ENCODE assay signal across 21 cellular contexts in genomic region chr20:50468378-50468798, GRCh38.
"Had no signal": no experiment of that assay in that cellular context is flagged by ENCODE, and none has a peak within 500 bp of the region (broad histone marks: within the 10 kb centered on the region; RNA-seq: fewer than 3 reads in every experiment).

No MANE protein-coding gene starts in this region.

- H3K9ac ChIP-seq: parathyroid adenoma had no signal

- H3K27ac ChIP-seq: ascending aorta, gastrocnemius medialis, left ventricle myocardium inferior, parathyroid adenoma, stomach, suprapubic skin, tibial nerve had no signal

- H3K79me2 ChIP-seq: parathyroid adenoma had no signal

- H3K36me3 ChIP-seq: ascending aorta, gastrocnemius medialis, left ventricle myocardium inferior, stomach, suprapubic skin, tibial nerve had no signal

- H3K27ac Mint-ChIP-seq: activated CD8-positive, alpha-beta T cell treated with anti-CD3 and anti-CD28 coated beads, Interleukin-2, amount 10 ng/mL, durations not matched to agents 7 days and 5 days; activated naive CD4-positive, alpha-beta T cell treated with anti-CD3 and anti-CD28 coated beads, Interleukin-2, amount 50 U/mL, for 72 hours; activated T-helper 17 cell treated with anti-CD3 and anti-CD28 coated beads, Interleukin-2, amount 50 U/mL, for 72 hours; effector memory CD8-positive, alpha-beta T cell; mesothelial cell of epicardium; natural killer cell; stimulated activated effector memory CD8-positive, alpha-beta T cell treated with anti-CD3 and anti-CD28 coated beads, Interleukin-12 subunit alpha, Interleukin-12 subunit beta, amount 100 ng/mL, for 72 hours had no signal

- DNase-seq: activated CD4-positive, alpha-beta T cell treated with anti-CD3 and anti-CD28 coated beads for 1 hour; activated CD4-positive, alpha-beta T cell treated with anti-CD3 and anti-CD28 coated beads, Interleukin-2, amount 50 U/mL, for 1 hour; hippocampal formation; kidney glomerular epithelial cell; left ventricle myocardium inferior; natural killer cell; small intestine; T-helper 9 cell had no signal

- H3K4me3 ChIP-seq: ascending aorta, dorsolateral prefrontal cortex, gastrocnemius medialis, left ventricle myocardium inferior, stomach, suprapubic skin, tibial nerve had no signal

- H2AFZ ChIP-seq: parathyroid adenoma had no signal

- H3K4me1 Mint-ChIP-seq: natural killer cell had no signal

- H3K9me3 Mint-ChIP-seq: activated naive CD4-positive, alpha-beta T cell treated with anti-CD3 and anti-CD28 coated beads, Interleukin-2, amount 50 U/mL, for 72 hours; activated T-helper 17 cell treated with anti-CD3 and anti-CD28 coated beads, Interleukin-2, amount 50 U/mL, for 72 hours; effector memory CD8-positive, alpha-beta T cell; natural killer cell; stimulated activated effector memory CD8-positive, alpha-beta T cell treated with anti-CD3 and anti-CD28 coated beads, Interleukin-12 subunit alpha, Interleukin-12 subunit beta, amount 100 ng/mL, for 72 hours had no signal

- H3K27me3 ChIP-seq: ascending aorta, dorsolateral prefrontal cortex, gastrocnemius medialis, stomach, suprapubic skin, tibial nerve had no signal

- H3K27me3 Mint-ChIP-seq: activated T-helper 17 cell treated with anti-CD3 and anti-CD28 coated beads, Interleukin-2, amount 50 U/mL, for 72 hours had no signal

- H3K36me3 Mint-ChIP-seq: activated naive CD4-positive, alpha-beta T cell treated with anti-CD3 and anti-CD28 coated beads, Interleukin-2, amount 50 U/mL, for 72 hours; mesothelial cell of epicardium; natural killer cell had no signal

- H3K4me3 Mint-ChIP-seq: activated CD8-positive, alpha-beta T cell treated with anti-CD3 and anti-CD28 coated beads, Interleukin-2, amount 10 ng/mL, durations not matched to agents 7 days and 5 days; activated T-helper 17 cell treated with anti-CD3 and anti-CD28 coated beads, Interleukin-2, amount 50 U/mL, for 72 hours; effector memory CD8-positive, alpha-beta T cell; mesothelial cell of epicardium; natural killer cell; stimulated activated effector memory CD8-positive, alpha-beta T cell treated with anti-CD3 and anti-CD28 coated beads, Interleukin-12 subunit alpha, Interleukin-12 subunit beta, amount 100 ng/mL, for 72 hours had no signal

- H3K9me3 ChIP-seq: ascending aorta, gastrocnemius medialis, left ventricle myocardium inferior, stomach, suprapubic skin, tibial nerve had no signal
